ENCODE assay signal across 1 cellular context in genomic region chr20:45827030-45827652, GRCh38.
A peak's percentile ranks its signal among the peaks of the same experiment; 100 is the strongest.
TF ChIP-seq lines count a peak whose summit lies in the region.

Gene TNNC2, minus strand, starts transcription at chr20:45827312. Its CDS starts 64 bp downstream, at chr20:45827248.

TF ChIP-seq in HepG2, 621 proteins besides CTCF, POLR2A, EP300 and RAD21 (continues in another document):
- TF ChIP-seq SMYD3 (CRISPR knock-in tag; IDR thresholded peaks at IDR 0.05), result no peak
- peak; percentile 64; the same call in 1 of the 2 replicates for TF ChIP-seq HNF4G (IDR thresholded peaks at IDR 0.05; ENCODE audit: borderline replicate concordance, low read depth, low read length)
- TF ChIP-seq HNF4G (CRISPR knock-in tag; IDR thresholded peaks at IDR 0.05; ENCODE audit: borderline replicate concordance, low read depth), result no peak
- TF ChIP-seq ZNF274 (CRISPR knock-in tag; IDR thresholded peaks at IDR 0.05), result 0 out of 2 replicates have a peak, but pooled peaks have one; percentile 30
- TF ChIP-seq THAP11 (CRISPR knock-in tag; IDR thresholded peaks at IDR 0.05), result 0 out of 2 replicates have a peak, but pooled peaks have one; percentile 2
- peak; percentile 7; the same call in 1 of the 2 replicates for TF ChIP-seq ZNF766 (CRISPR knock-in tag; IDR thresholded peaks at IDR 0.05; ENCODE audit: borderline replicate concordance)
- TF ChIP-seq ZNF317 (CRISPR knock-in tag; IDR thresholded peaks at IDR 0.05), result peak; percentile 46; the same call in 1 of the 2 replicates
- TF ChIP-seq PAXIP1 (CRISPR knock-in tag; conservative IDR thresholded peaks at IDR 0.05), result peak; percentile 48
- no peak for TF ChIP-seq MEF2D (CRISPR knock-in tag; IDR thresholded peaks at IDR 0.05)
- TF ChIP-seq ZC3H13 (CRISPR knock-in tag; IDR thresholded peaks at IDR 0.05), result no peak
- TF ChIP-seq ZFX (CRISPR knock-in tag; IDR thresholded peaks at IDR 0.05; ENCODE audit: low read depth), result peak; percentile 54; the same call in 1 of the 2 replicates
- TF ChIP-seq MTA1 (CRISPR knock-in tag; IDR thresholded peaks at IDR 0.05; ENCODE audit: borderline replicate concordance), result peak; percentile 84; the same call in 1 of the 2 replicates
- no peak for TF ChIP-seq CREM (IDR thresholded peaks at IDR 0.05)
- TF ChIP-seq CREM (CRISPR knock-in tag; IDR thresholded peaks at IDR 0.05), result no peak
- TF ChIP-seq ERF (CRISPR knock-in tag; IDR thresholded peaks at IDR 0.05), result peak; percentile 9; the same call in 1 of the 2 replicates
- TF ChIP-seq ZBTB26 (CRISPR knock-in tag; IDR thresholded peaks at IDR 0.05; ENCODE audit: borderline replicate concordance), result 0 out of 2 replicates have a peak, but pooled peaks have one; percentile 13
- no peak for TF ChIP-seq TRIM22 (IDR thresholded peaks at IDR 0.05)
- 0 out of 2 replicates have a peak, but pooled peaks have one; percentile 32 for TF ChIP-seq MXD1 (CRISPR knock-in tag; IDR thresholded peaks at IDR 0.05)
- peak; percentile 34; the same call in 1 of the 2 replicates for TF ChIP-seq TBX2 (CRISPR knock-in tag; IDR thresholded peaks at IDR 0.05; ENCODE audit: borderline replicate concordance)
- TF ChIP-seq ZNF687 (CRISPR knock-in tag; IDR thresholded peaks at IDR 0.05), result peak; percentile 71
- peak; percentile 46 for TF ChIP-seq XRCC5 (optimal IDR thresholded peaks at IDR 0.05; ENCODE audit: low read length)
- TF ChIP-seq SOX6 (IDR thresholded peaks at IDR 0.05), result no peak
- TF ChIP-seq SOX6 (CRISPR knock-in tag; IDR thresholded peaks at IDR 0.05), result peak; percentile 58; the same call in 1 of the 2 replicates
- 0 out of 2 replicates have a peak, but pooled peaks have one; percentile 10 for TF ChIP-seq ZNF280B (CRISPR knock-in tag; IDR thresholded peaks at IDR 0.05; ENCODE audit: borderline replicate concordance)
- no peak for TF ChIP-seq SSRP1 (CRISPR knock-in tag; IDR thresholded peaks at IDR 0.05)
- peak; percentile 84 for TF ChIP-seq HNF4A (CRISPR knock-in tag; IDR thresholded peaks at IDR 0.05)
- TF ChIP-seq HNF1B (CRISPR knock-in tag; IDR thresholded peaks at IDR 0.05), result 0 out of 2 replicates have a peak, but pooled peaks have one; percentile 40
- peak; percentile 75; the same call in 1 of the 2 replicates for TF ChIP-seq CAMTA2 (CRISPR knock-in tag; IDR thresholded peaks at IDR 0.05; ENCODE audit: borderline replicate concordance)
- 0 out of 2 replicates have a peak, but pooled peaks have one; percentile 51 for TF ChIP-seq ZHX1 (CRISPR knock-in tag; IDR thresholded peaks at IDR 0.05; ENCODE audit: low read depth)
- no peak for TF ChIP-seq E2F1 (CRISPR knock-in tag; IDR thresholded peaks at IDR 0.05)
- peak; percentile 43 for TF ChIP-seq ASH2L (IDR thresholded peaks at IDR 0.05; ENCODE audit: insufficient read length, low read depth, low read length)
- TF ChIP-seq ATF3 (CRISPR knock-in tag; IDR thresholded peaks at IDR 0.05), result peak; percentile 0; the same call in 1 of the 2 replicates
- no peak for TF ChIP-seq YEATS4 (CRISPR knock-in tag; IDR thresholded peaks at IDR 0.05; ENCODE audit: borderline replicate concordance)
- 0 out of 2 replicates have a peak, but pooled peaks have one; percentile 1 for TF ChIP-seq ELF1 (CRISPR knock-in tag; IDR thresholded peaks at IDR 0.05)
- TF ChIP-seq ZNF746 (CRISPR knock-in tag; IDR thresholded peaks at IDR 0.05), result no peak
- peak; percentile 60 for TF ChIP-seq ZFY (CRISPR knock-in tag; IDR thresholded peaks at IDR 0.05)
- 0 out of 2 replicates have a peak, but pooled peaks have one; percentile 6 for TF ChIP-seq SAP130 (CRISPR knock-in tag; IDR thresholded peaks at IDR 0.05; ENCODE audit: low read depth)
- TF ChIP-seq ZNF333 (CRISPR knock-in tag; IDR thresholded peaks at IDR 0.05; ENCODE audit: borderline replicate concordance), result 0 out of 2 replicates have a peak, but pooled peaks have one; percentile 34
- peak; percentile 60; the same call in 1 of the 2 replicates for TF ChIP-seq ZBTB7A (CRISPR knock-in tag; IDR thresholded peaks at IDR 0.05)
- no peak for TF ChIP-seq TCF12 (IDR thresholded peaks at IDR 0.05)
- 0 out of 2 replicates have a peak, but pooled peaks have one; percentile 41 for TF ChIP-seq TCF12 (CRISPR knock-in tag; IDR thresholded peaks at IDR 0.05)
